Comparison of ENCODE assay signal across 15 cellular contexts in the genomic region with DNA sequence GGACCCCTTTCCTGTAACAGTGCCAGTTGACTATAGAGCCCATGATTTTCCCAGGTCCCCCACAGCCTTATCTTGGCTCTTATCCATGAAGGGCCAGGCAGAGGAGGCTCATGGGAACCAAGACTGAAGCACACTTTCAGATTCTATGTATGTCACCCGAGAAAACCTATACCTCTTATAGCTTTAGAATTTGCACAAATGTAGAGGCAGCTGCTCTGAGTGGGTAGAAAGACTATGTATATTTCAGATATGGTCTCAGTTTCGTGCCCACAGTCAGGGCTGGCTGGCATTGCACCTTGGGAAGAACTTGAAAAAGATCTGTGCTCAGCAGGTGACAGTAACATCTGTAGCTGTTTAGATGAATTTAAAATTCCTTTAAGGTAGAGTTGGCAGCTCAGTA. TPM values are rescaled to one million over a fixed set of nuclear protein-coding genes. Genes with fewer than 3 reads are reported as not detected.
DNase-seq lines count a peak whose midpoint lies in the region; ATAC-seq, FAIRE-seq and TF ChIP-seq lines count a peak whose summit lies in the region.
"Had no signal": no experiment of that assay in that cellular context is flagged by ENCODE, and none has a peak within 500 bp of the region (broad histone marks: within the 10 kb centered on the region; RNA-seq: fewer than 3 reads in every experiment).

No MANE protein-coding gene starts in this region.

- CTCF ChIA-PET in GM12878 (lab: Yijun Ruan, JAX), result interaction anchor here (0.6 to 2.4 kb wide), 7 partner anchors 8 to 149 kb away, joined by 3 to 7 read pairs (median 4); no protein-coding TSS in a partner anchor

- no peak overlapping the region for H3K4me2 ChIP-seq in GM12878 (ENCODE audit: control insufficient read depth, insufficient read depth)

- no peak overlapping the region for H3K27ac ChIP-seq in GM12878 (ENCODE audit: control insufficient read depth, insufficient read depth)
- H3K27ac ChIP-seq: heart right ventricle, SJCRH30 had no signal

- H3K27me3 ChIP-seq in GM12878 (replicated peaks in 1 of 2; ENCODE audit: control insufficient read depth in 2 of 2, insufficient read depth in 2 of 2, low read length in 1 of 2), result no peaks in the 10 kb centered on the region
- H3K27me3 ChIP-seq: heart right ventricle, SJCRH30 had no signal

- in situ Hi-C loops in GM12878 (cut with MboI), result no loop called here

- POLR2A ChIA-PET in GM12878 (lab: Charles Lee), result interaction anchor here (1.2 kb wide), 1 partner anchor 41 kb away, joined by 4 read pairs; no protein-coding TSS in a partner anchor

- peaks cover 16% of the 10 kb centered on the region for H3K4me1 ChIP-seq in GM12878 (ENCODE audit: control insufficient read depth, insufficient read depth, low read length)
- H3K4me1 ChIP-seq: heart right ventricle had no signal

- H3K9ac ChIP-seq in GM12878 (ENCODE audit: control insufficient read depth, insufficient read depth, low read length), result no peak overlapping the region

- no peaks in the 10 kb centered on the region; the same call in 2 of the 3 replicates for H3K9me3 ChIP-seq in GM12878 (replicated peaks; ENCODE audit: control insufficient read depth, insufficient read depth, low read length)
- H3K9me3 ChIP-seq: heart right ventricle had no signal

- ATAC-seq in GM18858 (IDR thresholded peaks at IDR 0.05; ENCODE audit: unreplicated experiment), result peak; percentile 77
- ATAC-seq in GM21529 (IDR thresholded peaks at IDR 0.05; ENCODE audit: unreplicated experiment), result peak; percentile 62
- peak; percentile 71 for ATAC-seq in HG03066 (IDR thresholded peaks at IDR 0.05; ENCODE audit: low read depth, unreplicated experiment)
- ATAC-seq in GM12878, result peak; percentile 70
- ATAC-seq: heart right ventricle had no signal

- TF ChIP-seq EP300 in GM12878 (IDR thresholded peaks at IDR 0.05; ENCODE audit: borderline replicate concordance in 1 of 2, control insufficient read depth in 1 of 2, low read depth in 2 of 2, low read length in 2 of 2), result no peak

- no peaks in the 10 kb centered on the region for H4K20me1 ChIP-seq in GM12878 (ENCODE audit: control insufficient read depth, insufficient read depth)

- no peak for TF ChIP-seq POLR2A in GM12878 (IDR thresholded peaks at IDR 0.05; ENCODE audit: low read depth, low read length)

- SMC1A ChIA-PET in GM12878 (lab: Charles Lee; ENCODE audit: uncharacterized antibody, unreplicated experiment), result interaction anchor here (0.6 to 2.7 kb wide), 8 partner anchors 9 to 585 kb away, joined by 3 to 10 read pairs (median 4); no protein-coding TSS in a partner anchor

- no peak for TF ChIP-seq RAD21 in GM12878 (IDR thresholded peaks at IDR 0.05; ENCODE audit: insufficient read depth, low read depth, low read length)

- RAD21 ChIA-PET in GM12878 (lab: Charles Lee; ENCODE audit: unreplicated experiment), result interaction anchor here (1.0 to 2.1 kb wide), 3 partner anchors 41 to 107 kb away, joined by 3 to 8 read pairs (median 4); no protein-coding TSS in a partner anchor

- H3K79me2 ChIP-seq in GM12878 (ENCODE audit: control insufficient read depth, insufficient read depth, low read length), result no peaks in the 10 kb centered on the region

- no peak for FAIRE-seq in GM12878 (lab: Jason Lieb, UNC)
- FAIRE-seq in GM19239 (lab: Jason Lieb, UNC), result no peak

- no peak overlapping the region for H3K4me3 ChIP-seq in GM12878
- H3K4me3 ChIP-seq: heart right ventricle, SJCRH30 had no signal

- H3K36me3 ChIP-seq in GM12878 (ENCODE audit: control insufficient read depth in 2 of 2, insufficient read depth in 2 of 2, low read length in 1 of 2), result no peaks in the 10 kb centered on the region
- H3K36me3 ChIP-seq: heart right ventricle, SJCRH30 had no signal

- intact Hi-C loops in GM12878 (cut with micrococcal nuclease; ENCODE audit: unreplicated experiment), result loop anchor here (10.0 kb wide), 2 partner anchors 105 to 205 kb away; no protein-coding TSS in a partner anchor

- DNase-seq in GM12878 (ENCODE audit: low read depth, low spot score) (no peak), GM19239 (ENCODE audit: insufficient read length, low spot score) (no peak), C1 segment of cervical spinal cord (lab: John Stamatoyannopoulos, UW) (no peak), occipital lobe (lab: John Stamatoyannopoulos, UW) (no peak), NCI-H2196 (lab: John Stamatoyannopoulos, UW; ENCODE audit: unreplicated experiment) (no peak)
- DNase-seq: activated CD4-positive, alpha-beta T cell treated with anti-CD3 and anti-CD28 coated beads for 48 hours; GF-D8; heart right ventricle; kidney glomerular epithelial cell; NCI-H187 treated with DMSO at 0.1 percent for 48 hours; NCI-H446 treated with DMSO at 0.1 percent for 48 hours; SJCRH30 had no signal

- BruUV-seq in GM12878 (replicated peaks; lab: Mats Ljungman, UMichigan), result no TSS peak

- peak overlapping the region; percentile 3 for H2AFZ ChIP-seq in GM12878 (ENCODE audit: control insufficient read depth, low read depth, low read length)

- 0% methylated on average over 2 of the region's 2 CpGs for WGBS in GM12878 (ENCODE audit: insufficient coverage, insufficient replicate concordance, low lambda C conversion rate, missing lambda C conversion rate)

- no peak for TF ChIP-seq CTCF in GM12878 (IDR thresholded peaks at IDR 0.05 in 2 of 3, conservative IDR thresholded peaks at IDR 0.05 in 1 of 3; ENCODE audit: control insufficient read depth in 2 of 3, extremely low read depth in 1 of 3, insufficient read depth in 1 of 3, low read depth in 3 of 3, low read length in 3 of 3)

TF ChIP-seq in GM12878, 131 proteins besides CTCF, POLR2A, EP300 and RAD21:
- TF ChIP-seq FOXK2 (IDR thresholded peaks at IDR 0.05) (no peak), GABPA (IDR thresholded peaks at IDR 0.05; ENCODE audit: low read depth) (no peak), NFYA (IDR thresholded peaks at IDR 0.05; ENCODE audit: borderline replicate concordance, low read depth, low read length) (no peak), NRF1 (conservative IDR thresholded peaks at IDR 0.05; ENCODE audit: low read depth, low read length) (no peak), TARDBP (IDR thresholded peaks at IDR 0.05; ENCODE audit: borderline replicate concordance) (no peak), SMAD1 (IDR thresholded peaks at IDR 0.05; ENCODE audit: low read depth, partially characterized antibody) (no peak), RUNX3 (IDR thresholded peaks at IDR 0.05; ENCODE audit: low read length) (peak; percentile 7; the same call in 1 of the 2 replicates)
- TF ChIP-seq, protein P1, sequence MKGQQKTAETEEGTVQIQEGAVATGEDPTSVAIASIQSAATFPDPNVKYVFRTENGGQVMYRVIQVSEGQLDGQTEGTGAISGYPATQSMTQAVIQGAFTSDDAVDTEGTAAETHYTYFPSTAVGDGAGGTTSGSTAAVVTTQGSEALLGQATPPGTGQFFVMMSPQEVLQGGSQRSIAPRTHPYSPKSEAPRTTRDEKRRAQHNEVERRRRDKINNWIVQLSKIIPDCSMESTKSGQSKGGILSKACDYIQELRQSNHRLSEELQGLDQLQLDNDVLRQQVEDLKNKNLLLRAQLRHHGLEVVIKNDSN (IDR thresholded peaks at IDR 0.05; ENCODE audit: borderline replicate concordance, extremely low read length, insufficient read depth, low read depth, low read length), result no peak
- TF ChIP-seq, protein P2, sequence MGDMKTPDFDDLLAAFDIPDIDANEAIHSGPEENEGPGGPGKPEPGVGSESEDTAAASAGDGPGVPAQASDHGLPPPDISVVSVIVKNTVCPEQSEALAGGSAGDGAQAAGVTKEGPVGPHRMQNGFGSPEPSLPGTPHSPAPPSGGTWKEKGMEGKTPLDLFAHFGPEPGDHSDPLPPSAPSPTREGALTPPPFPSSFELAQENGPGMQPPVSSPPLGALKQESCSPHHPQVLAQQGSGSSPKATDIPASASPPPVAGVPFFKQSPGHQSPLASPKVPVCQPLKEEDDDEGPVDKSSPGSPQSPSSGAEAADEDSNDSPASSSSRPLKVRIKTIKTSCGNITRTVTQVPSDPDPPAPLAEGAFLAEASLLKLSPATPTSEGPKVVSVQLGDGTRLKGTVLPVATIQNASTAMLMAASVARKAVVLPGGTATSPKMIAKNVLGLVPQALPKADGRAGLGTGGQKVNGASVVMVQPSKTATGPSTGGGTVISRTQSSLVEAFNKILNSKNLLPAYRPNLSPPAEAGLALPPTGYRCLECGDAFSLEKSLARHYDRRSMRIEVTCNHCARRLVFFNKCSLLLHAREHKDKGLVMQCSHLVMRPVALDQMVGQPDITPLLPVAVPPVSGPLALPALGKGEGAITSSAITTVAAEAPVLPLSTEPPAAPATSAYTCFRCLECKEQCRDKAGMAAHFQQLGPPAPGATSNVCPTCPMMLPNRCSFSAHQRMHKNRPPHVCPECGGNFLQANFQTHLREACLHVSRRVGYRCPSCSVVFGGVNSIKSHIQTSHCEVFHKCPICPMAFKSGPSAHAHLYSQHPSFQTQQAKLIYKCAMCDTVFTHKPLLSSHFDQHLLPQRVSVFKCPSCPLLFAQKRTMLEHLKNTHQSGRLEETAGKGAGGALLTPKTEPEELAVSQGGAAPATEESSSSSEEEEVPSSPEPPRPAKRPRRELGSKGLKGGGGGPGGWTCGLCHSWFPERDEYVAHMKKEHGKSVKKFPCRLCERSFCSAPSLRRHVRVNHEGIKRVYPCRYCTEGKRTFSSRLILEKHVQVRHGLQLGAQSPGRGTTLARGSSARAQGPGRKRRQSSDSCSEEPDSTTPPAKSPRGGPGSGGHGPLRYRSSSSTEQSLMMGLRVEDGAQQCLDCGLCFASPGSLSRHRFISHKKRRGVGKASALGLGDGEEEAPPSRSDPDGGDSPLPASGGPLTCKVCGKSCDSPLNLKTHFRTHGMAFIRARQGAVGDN (IDR thresholded peaks at IDR 0.05), result peak; percentile 73

RNA-seq across cellular contexts. Expression of gene LNX1, which starts 8.3 kb away (rescaled TPM):
- 1.5 and 1.6 TPM in 2 replicates for total RNA-seq in GM12878 (2013; cell fraction: nucleolus; rRNA removed)
- total RNA-seq in GM12878 (2014; rRNA removed) (1.4 and 2.2 TPM in 2 replicates), GM12878 (2014; rRNA removed; fragmentation: Illumina TruSeq; extraction: Trizol) (0.92 and 1.0 TPM in 2 replicates), GM12878 (2021) (1.4 and 1.5 TPM in 2 replicates), occipital lobe (52.9 TPM)
- polyA plus RNA-seq in GM12878 (2011; ENCODE audit: low read depth), result 0.26 TPM
- polyA plus RNA-seq in GM12878 (2011; rRNA removed) (0.53 and 0.81 TPM in 2 replicates), GM12878 (2014; fragmentation: Illumina TruSeq; extraction: Trizol) (1.1 and 1.3 TPM in 2 replicates), GM12878 (2014; fragmentation: Nextera tagmentation; extraction: Ambion mirVana) (1 to 10 TPM in 1 of 2 experiments, under 1 TPM in 1; 0.88 to 1.2 TPM), GM12878 (2014; rRNA removed) (0.53 and 1.1 TPM in 2 replicates), GM12878 (2016; fragmentation: Nextera tagmentation; extraction: Ambion mirVana) (under 1 TPM; 0.72 to 0.79 TPM)
- 0.76 and 1.0 TPM in 2 replicates for polyA plus RNA-seq in GM12878 (2011; cell fraction: cytosol; rRNA removed)
- polyA plus RNA-seq in GM12878 (2011; cell fraction: nucleus; rRNA removed), result 2.3 and 2.7 TPM in 2 replicates
- 0.30 and 0.73 TPM in 2 replicates for polyA plus RNA-seq in GM12878 (2012)
- 0.98 and 3.6 TPM in 2 replicates for polyA minus RNA-seq in GM12878 (2011; rRNA and poly(A)+ RNA removed)
- 1.3 TPM in 1 of 2 replicates, not detected in the other for polyA minus RNA-seq in GM12878 (2011; cell fraction: cytosol; rRNA and poly(A)+ RNA removed)
- polyA minus RNA-seq in GM12878 (2011; cell fraction: nucleus; rRNA and poly(A)+ RNA removed), result 0.73 and 1.1 TPM in 2 replicates

Comparison
In these comparisons a context has a peak if more than half of its experiments do, and no peak if none do; other contexts are left out.
1. RNA of gene LNX1, which starts 8.3 kb away (total RNA-seq): 52.9 TPM in occipital lobe (single experiment); 0.92 to 2.2 TPM in GM12878; every median in the first group is over 10 times any median in the second.
2. Peak in every context shown above with its lines, with median percentiles within 50 percentile points of each other: ATAC-seq.